ENCODE assay signal across 8 cellular contexts in the genomic region with DNA sequence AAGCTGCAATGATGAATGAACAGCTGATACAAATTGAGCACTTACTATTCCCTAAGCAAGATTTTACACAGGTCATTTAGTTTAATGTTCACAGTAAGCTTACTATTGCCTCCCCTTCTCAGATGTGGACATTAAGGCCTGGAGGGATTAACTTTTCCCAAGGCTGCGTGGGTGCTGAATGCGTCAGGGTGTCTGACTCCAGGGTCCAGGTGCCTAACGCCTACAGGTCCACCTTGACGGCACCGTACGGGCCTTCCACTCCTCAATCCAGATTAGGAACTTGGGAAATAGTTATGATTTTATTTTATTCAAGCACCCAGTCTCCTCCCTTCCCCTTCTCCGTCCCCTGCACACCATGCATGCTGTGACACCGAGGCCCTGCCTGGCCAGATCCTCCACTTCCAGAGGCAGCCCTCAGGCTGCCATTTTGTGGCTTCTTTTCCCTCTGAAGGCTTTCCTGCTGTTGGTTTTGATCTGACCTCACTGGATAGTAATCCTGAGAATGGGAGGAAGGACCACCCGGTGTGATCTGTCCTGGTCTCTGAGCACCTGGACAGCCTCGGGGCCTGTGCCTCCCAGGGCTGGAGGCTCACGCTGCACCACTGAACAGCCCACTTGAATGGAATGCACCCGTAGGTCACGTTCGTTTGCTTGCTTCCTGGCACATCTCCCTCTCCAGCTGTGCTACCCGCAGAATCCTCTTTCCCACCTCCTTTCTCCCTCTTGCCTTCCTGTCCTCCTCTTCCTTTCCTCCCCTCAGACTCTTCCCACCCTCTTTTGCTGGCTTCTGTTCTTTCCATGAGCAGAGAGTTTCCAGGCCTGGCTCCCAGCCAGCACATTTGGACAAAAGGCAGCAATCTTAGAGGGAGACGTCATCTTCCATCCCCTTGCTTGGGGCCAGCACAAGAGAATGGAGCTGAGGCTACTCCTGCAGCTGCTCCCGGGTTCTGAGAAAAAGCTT. TPM values are rescaled to one million over a fixed set of nuclear protein-coding genes. Genes with fewer than 3 reads are reported as not detected.
DNase-seq lines count a peak whose midpoint lies in the region; ATAC-seq and TF ChIP-seq lines count a peak whose summit lies in the region.

No MANE protein-coding gene starts in this region.

- H3K9me3 ChIP-seq in PC-3 (ENCODE audit: low read length) (no peaks in the 10 kb centered on the region), fibroblast of lung (ENCODE audit: control insufficient read depth, insufficient read depth, low read depth, low read length) (no peaks in the 10 kb centered on the region)

- no peaks in the 10 kb centered on the region for H3K36me3 ChIP-seq in PC-3 (ENCODE audit: low read depth, low read length)
- no peaks in the 10 kb centered on the region for H3K36me3 ChIP-seq in fibroblast of lung (ENCODE audit: control insufficient read depth, insufficient read depth, low read length)

- CTCF ChIA-PET in PC-3 (lab: Charles Lee) = no interaction called here
- CTCF ChIA-PET in activated CD4-positive, alpha-beta T cell treated with anti-CD3 and anti-CD28 coated beads for 36 hours (lab: Charles Lee) = interaction anchor here (0.6 kb wide), 2 partner anchors 30 to 683 kb away, joined by 3 to 4 read pairs; no protein-coding TSS in a partner anchor

- no peaks in the 10 kb centered on the region for H3F3A ChIP-seq in PC-3 (ENCODE audit: low read length, unreplicated experiment)

- BruUV-seq in PC-3 (replicated peaks; lab: Mats Ljungman, UMichigan) = no TSS peak

- POLR2A ChIA-PET in PC-3 (lab: Charles Lee; ENCODE audit: unreplicated experiment) = no interaction called here
- POLR2A ChIA-PET in activated CD4-positive, alpha-beta T cell treated with anti-CD3 and anti-CD28 coated beads for 36 hours (lab: Charles Lee) = no interaction called here

- H3K4me3 ChIP-seq in PC-3 (ENCODE audit: low read length) (no peak overlapping the region), fibroblast of lung (replicated peaks in 1 of 4; ENCODE audit: control extremely low read depth in 1 of 4, insufficient read depth in 1 of 4, low read depth in 3 of 4, low read length in 4 of 4) (no peak overlapping the region)

- H3K27me3 Mint-ChIP-seq in nephron (ENCODE audit: low read depth) = no peaks in the 10 kb centered on the region
- H3K27me3 Mint-ChIP-seq in activated CD4-positive, alpha-beta T cell treated with anti-CD3 and anti-CD28 coated beads for 36 hours = peaks cover 4% of the 10 kb centered on the region

- H3K27ac Mint-ChIP-seq in nephron = peak overlapping the region; percentile 92 to 97 (median 95)
- no peak overlapping the region for H3K27ac Mint-ChIP-seq in activated CD4-positive, alpha-beta T cell treated with anti-CD3 and anti-CD28 coated beads for 36 hours

- H3K36me3 Mint-ChIP-seq in nephron (ENCODE audit: low read depth) = peaks cover 31% of the 10 kb centered on the region
- H3K36me3 Mint-ChIP-seq in activated CD4-positive, alpha-beta T cell treated with anti-CD3 and anti-CD28 coated beads for 36 hours (ENCODE audit: low read depth) = no peaks in the 10 kb centered on the region

- H3K4me2 ChIP-seq in PC-3 (ENCODE audit: low read length) (peak overlapping the region; percentile 39), fibroblast of lung (ENCODE audit: extremely low read depth, insufficient read depth, low read length) (peak overlapping the region; percentile 60)

- TF ChIP-seq CTCF in PC-3 (conservative IDR thresholded peaks at IDR 0.05; ENCODE audit: low read depth, low read length) (no peak), fibroblast of lung (conservative IDR thresholded peaks at IDR 0.05 in 1 of 2, IDR thresholded peaks at IDR 0.05 in 1 of 2; ENCODE audit: low read depth in 1 of 2, low read length in 2 of 2) (no peak), nephron (IDR thresholded peaks at IDR 0.05; ENCODE audit: unreplicated experiment in 3 of 3) (no peak)

- intact Hi-C loops in PC-3 (cut with micrococcal nuclease) = loop anchor here (5.0 kb wide), 1 partner anchor 34 kb away; no protein-coding TSS in a partner anchor
- intact Hi-C loops in activated CD4-positive, alpha-beta T cell treated with anti-CD3 and anti-CD28 coated beads for 36 hours (cut with DNase I, micrococcal nuclease) = no loop called here

- H3K4me3 Mint-ChIP-seq in nephron = peak overlapping the region; percentile 6 to 34 (median 20)
- no peak overlapping the region for H3K4me3 Mint-ChIP-seq in activated CD4-positive, alpha-beta T cell treated with anti-CD3 and anti-CD28 coated beads for 36 hours

- H2AFZ ChIP-seq in PC-3 (ENCODE audit: low read length) (peak overlapping the region; percentile 55), fibroblast of lung (ENCODE audit: low read length) (no peak overlapping the region)

- ATAC-seq in PC-3 (peak; percentile 91), GM18909 (IDR thresholded peaks at IDR 0.05; ENCODE audit: poor library complexity, unreplicated experiment) (no peak)
- no peak for ATAC-seq in activated CD4-positive, alpha-beta T cell treated with anti-CD3 and anti-CD28 coated beads for 36 hours

- H3K27ac ChIP-seq in PC-3 (ENCODE audit: low read length) = peak overlapping the region; percentile 79
- H3K27ac ChIP-seq in fibroblast of lung (ENCODE audit: insufficient read depth, low read length) = peak overlapping the region; percentile 88

- H3K9me2 ChIP-seq in PC-3 (replicated peaks; ENCODE audit: low read length) = no peaks in the 10 kb centered on the region

- no peaks in the 10 kb centered on the region for H3K27me3 ChIP-seq in PC-3 (ENCODE audit: low read length)
- H3K27me3 ChIP-seq in fibroblast of lung (ENCODE audit: control insufficient read depth, insufficient read depth, low read length) = no peaks in the 10 kb centered on the region

- no peaks in the 10 kb centered on the region for H3K9me3 Mint-ChIP-seq in nephron
- H3K9me3 Mint-ChIP-seq in activated CD4-positive, alpha-beta T cell treated with anti-CD3 and anti-CD28 coated beads for 36 hours (ENCODE audit: low read depth) = no peaks in the 10 kb centered on the region

- H3K79me2 ChIP-seq in PC-3 (ENCODE audit: low read length) (no peaks in the 10 kb centered on the region), fibroblast of lung (ENCODE audit: control insufficient read depth, insufficient read depth, low read length) (peaks cover 2% of the 10 kb centered on the region)

- no peaks in the 10 kb centered on the region for H4K20me1 ChIP-seq in PC-3 (ENCODE audit: low read length)
- H4K20me1 ChIP-seq in fibroblast of lung (ENCODE audit: control insufficient read depth, extremely low read depth, insufficient read depth, low read length) = no peaks in the 10 kb centered on the region

- DNase-seq in EL (peak; percentile 99), PC-3 (peak; percentile 94), fibroblast of lung (ENCODE audit: low read depth in 2 of 2) (peak; percentile 97), NCI-H526 treated with DMSO at 0.1 percent for 48 hours (lab: John Stamatoyannopoulos, UW) (no peak)
- no peak for DNase-seq in effector CD8-positive, alpha-beta T cell (lab: John Stamatoyannopoulos, UW)
- DNase-seq in activated CD4-positive, alpha-beta T cell treated with anti-CD3 and anti-CD28 coated beads for 36 hours = no peak

- peaks cover 57% of the 10 kb centered on the region for H3K4me1 Mint-ChIP-seq in nephron
- H3K4me1 Mint-ChIP-seq in activated CD4-positive, alpha-beta T cell treated with anti-CD3 and anti-CD28 coated beads for 36 hours = no peaks in the 10 kb centered on the region

- H3K9ac ChIP-seq in PC-3 (ENCODE audit: low read length) = peak overlapping the region; percentile 39
- peak overlapping the region; percentile 39 for H3K9ac ChIP-seq in fibroblast of lung (ENCODE audit: insufficient read depth, low read length)

- H3K4me1 ChIP-seq in PC-3 (ENCODE audit: insufficient read depth, low read length) (peaks cover 44% of the 10 kb centered on the region), fibroblast of lung (ENCODE audit: control insufficient read depth, extremely low read depth, insufficient read depth, low read length) (peaks cover 29% of the 10 kb centered on the region)

RNA-seq across cellular contexts. Expression of a gene that starts 14.4 kb away (rescaled TPM):
- total RNA-seq in PC-3 (2014; rRNA removed) = 8.9 and 10.6 TPM in 2 replicates
- total RNA-seq in fibroblast of lung = 39.0 and 40.8 TPM in 2 replicates
- polyA plus RNA-seq in fibroblast of lung = 25.8 and 30.6 TPM in 2 replicates
- polyA plus RNA-seq in fibroblast of lung (2012) = 30.7 and 33.8 TPM in 2 replicates
- 53.6 and 70.6 TPM in 2 replicates for polyA minus RNA-seq in fibroblast of lung (ENCODE audit: low replicate concordance)
- total RNA-seq in activated CD4-positive, alpha-beta T cell treated with anti-CD3 and anti-CD28 coated beads for 36 hours = not detected

RNA-seq across cellular contexts. Expression of a gene that starts 46.6 kb away (rescaled TPM):
- total RNA-seq in PC-3 (2014; rRNA removed) (29.4 and 39.3 TPM in 2 replicates), fibroblast of lung (24.9 and 37.5 TPM in 2 replicates)
- polyA plus RNA-seq in fibroblast of lung = 7.1 and 9.5 TPM in 2 replicates
- polyA plus RNA-seq in fibroblast of lung (2012) = 7.9 and 11.0 TPM in 2 replicates
- polyA minus RNA-seq in fibroblast of lung (ENCODE audit: low replicate concordance) = 7.0 and 12.7 TPM in 2 replicates
- total RNA-seq in activated CD4-positive, alpha-beta T cell treated with anti-CD3 and anti-CD28 coated beads for 36 hours = 10 to 100 TPM; 16.5 to 25.7 TPM

Comparison
In these comparisons a context has a peak if more than half of its experiments do, and no peak if none do; other contexts are left out.
1. DNase-seq: peak in EL (single experiment), PC-3 (single experiment) and fibroblast of lung (2 of 2); none in effector CD8-positive, alpha-beta T cell (single experiment), NCI-H526 treated with DMSO at 0.1 percent for 48 hours (single experiment) and activated CD4-positive, alpha-beta T cell treated with anti-CD3 and anti-CD28 coated beads for 36 hours (single experiment).